In genomic region chr10:72574636-72575035, GRCh38 we compare ENCODE assay signal across 20 cellular contexts. TPM values are rescaled to one million over a fixed set of nuclear protein-coding genes. Genes with fewer than 3 reads are reported as not detected.
DNase-seq lines count a peak whose midpoint lies in the region; ATAC-seq and TF ChIP-seq lines count a peak whose summit lies in the region.
"Had no signal": no experiment of that assay in that cellular context is flagged by ENCODE, and none has a peak within 500 bp of the region (broad histone marks: within the 10 kb centered on the region; RNA-seq: fewer than 3 reads in every experiment).

No MANE protein-coding gene starts in this region.

- H3K4me3 ChIP-seq in WERI-Rb-1 (ENCODE audit: low read depth, low read length) (no peak overlapping the region), lower lobe of right lung (no peak overlapping the region)

- H3K9me3 ChIP-seq in WERI-Rb-1 (ENCODE audit: severe bottlenecking) (no peaks in the 10 kb centered on the region), lower lobe of right lung (no peaks in the 10 kb centered on the region)

- no peaks in the 10 kb centered on the region for H3K36me3 ChIP-seq in WERI-Rb-1
- H3K36me3 ChIP-seq in lower lobe of right lung, result no peaks in the 10 kb centered on the region

- H3K27ac ChIP-seq in WERI-Rb-1, result no peak overlapping the region
- H3K27ac ChIP-seq in lower lobe of right lung, result no peak overlapping the region

- ATAC-seq in HG02623 (IDR thresholded peaks at IDR 0.05; ENCODE audit: unreplicated experiment) (no peak), lower lobe of right lung (no peak)
- ATAC-seq: HepG2 had no signal

- no peak for TF ChIP-seq CTCF in WERI-Rb-1 (IDR thresholded peaks at IDR 0.05; ENCODE audit: low read depth, low read length)
- TF ChIP-seq CTCF in lower lobe of right lung (IDR thresholded peaks at IDR 0.05), result no peak

- DNase-seq in Ammon's horn (ENCODE audit: low spot score), result peak; percentile 56
- peak; percentile 9 for DNase-seq in WERI-Rb-1
- DNase-seq in globus pallidus (ENCODE audit: low spot score), result peak; percentile 70
- DNase-seq in putamen (ENCODE audit: low spot score), result peak; percentile 42
- DNase-seq in lower lobe of right lung, result no peak
- DNase-seq in stimulated activated CD4-positive, alpha-beta T cell treated with anti-CD3 and anti-CD28 coated beads, Interleukin-4, amount 100 ng/mL, for 4 hours, result no peak
- DNase-seq: 8988T, ACHN, DMS53, Karpas-422, NCI-H1092, NCI-H1417 treated with DMSO at 0.1 percent for 48 hours, NCI-H1694 treated with DMSO at 0.1 percent for 48 hours, NCI-H2081, NCI-H2171, NCI-H226, NCI-H510A, NCI-H69 had no signal

- intact Hi-C loops in lower lobe of right lung (cut with DNase I), result no loop called here

- no peaks in the 10 kb centered on the region for H3K4me1 ChIP-seq in lower lobe of right lung

- no peaks in the 10 kb centered on the region for H3K27me3 ChIP-seq in WERI-Rb-1 (ENCODE audit: insufficient read depth, low read depth, severe bottlenecking)
- H3K27me3 ChIP-seq in lower lobe of right lung (ENCODE audit: low read depth), result no peaks in the 10 kb centered on the region

RNA-seq across cellular contexts. Expression of gene MICU1, which starts 51.2 kb away (rescaled TPM):
- total RNA-seq in lower lobe of right lung, result 57.1 TPM

Comparison
In these comparisons a context has a peak if more than half of its experiments do, and no peak if none do; other contexts are left out.
1. DNase-seq: peak in Ammon's horn (single experiment), WERI-Rb-1 (single experiment), globus pallidus (single experiment) and putamen (single experiment); none in lower lobe of right lung (single experiment) and stimulated activated CD4-positive, alpha-beta T cell treated with anti-CD3 and anti-CD28 coated beads, Interleukin-4, amount 100 ng/mL, for 4 hours (0 of 2).